ENCODE assay signal across 14 cellular contexts in the genomic region with DNA sequence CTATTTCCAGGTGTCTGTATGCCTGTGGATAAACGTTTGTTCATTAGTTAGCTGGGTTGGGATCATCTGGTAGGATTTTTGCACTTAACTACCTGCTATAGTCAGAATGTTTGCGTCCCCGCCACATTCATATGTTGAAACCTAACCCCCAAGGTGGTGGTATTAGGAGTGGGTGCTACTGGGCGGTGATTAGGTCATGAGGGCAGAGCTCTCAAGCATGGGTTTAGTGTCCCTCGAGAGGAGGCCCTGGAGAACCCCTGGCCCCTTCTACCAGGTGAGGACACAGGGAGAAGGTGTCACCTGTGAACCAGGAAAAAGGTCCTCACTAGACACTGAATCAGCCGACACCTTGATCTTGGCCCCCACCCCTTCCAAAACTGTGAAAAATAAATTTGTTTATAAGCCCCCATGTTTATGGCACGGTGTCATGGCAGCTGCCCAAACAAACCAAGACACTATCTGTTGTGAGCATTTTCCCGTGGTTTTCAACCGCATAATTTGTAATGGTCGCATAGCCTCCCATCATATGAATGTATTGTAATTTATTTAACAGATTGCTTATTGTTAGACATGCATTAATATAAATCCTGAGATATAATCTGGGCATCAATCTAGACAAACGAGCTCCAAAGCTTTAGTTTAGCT.
"Had no signal": no experiment of that assay in that cellular context is flagged by ENCODE, and none has a peak within 500 bp of the region (broad histone marks: within the 10 kb centered on the region; RNA-seq: fewer than 3 reads in every experiment).

No MANE protein-coding gene starts in this region.

- H3K4me3 Mint-ChIP-seq: activated CD8-positive, alpha-beta T cell treated with anti-CD3 and anti-CD28 coated beads for 36 hours; activated T-helper 17 cell treated with anti-CD3 and anti-CD28 coated beads, Interleukin-2, amount 50 U/mL, for 72 hours; neural progenitor cell had no signal

- H2AFZ ChIP-seq: neural progenitor cell had no signal

- H3K27ac Mint-ChIP-seq: activated CD8-positive, alpha-beta T cell treated with anti-CD3 and anti-CD28 coated beads for 36 hours; activated T-helper 17 cell treated with anti-CD3 and anti-CD28 coated beads, Interleukin-2, amount 50 U/mL, for 72 hours; neural progenitor cell had no signal

- H3K36me3 ChIP-seq: ascending aorta, breast epithelium, neural progenitor cell, ovary, tibial artery, uterus had no signal

- H3K4me3 ChIP-seq: ascending aorta, breast epithelium, neural progenitor cell, ovary, tibial artery, uterus had no signal

- ATAC-seq: activated CD8-positive, alpha-beta T cell treated with anti-CD3 and anti-CD28 coated beads for 36 hours; activated T-helper 17 cell treated with anti-CD3 and anti-CD28 coated beads, Interleukin-2, amount 50 U/mL, for 72 hours had no signal

- H3K27me3 ChIP-seq: ascending aorta, breast epithelium, neural progenitor cell, ovary, tibial artery, uterus had no signal

- H3K27ac ChIP-seq: ascending aorta, breast epithelium, neural progenitor cell, ovary, tibial artery, uterus, VCaP had no signal

- H3K4me1 ChIP-seq: neural progenitor cell, uterus had no signal

- H3K36me3 Mint-ChIP-seq: neural progenitor cell had no signal

- H3K9me3 Mint-ChIP-seq: activated CD8-positive, alpha-beta T cell treated with anti-CD3 and anti-CD28 coated beads for 36 hours; activated T-helper 17 cell treated with anti-CD3 and anti-CD28 coated beads, Interleukin-2, amount 50 U/mL, for 72 hours; neural progenitor cell had no signal

- H3K9ac ChIP-seq: neural progenitor cell had no signal

- DNase-seq: activated CD8-positive, alpha-beta T cell treated with anti-CD3 and anti-CD28 coated beads for 36 hours; activated naive CD4-positive, alpha-beta T cell treated with Interleukin-2 at 50 U/mL for 16 hours; cerebellar nuclear complex; effector memory CD4-positive, alpha-beta T cell; foreskin fibroblast; kidney glomerular epithelial cell; ovary; tibial artery; uterus had no signal

- H3K9me3 ChIP-seq: ascending aorta, breast epithelium, ovary, tibial artery, uterus had no signal

- H3K27me3 Mint-ChIP-seq: activated CD8-positive, alpha-beta T cell treated with anti-CD3 and anti-CD28 coated beads for 36 hours; activated T-helper 17 cell treated with anti-CD3 and anti-CD28 coated beads, Interleukin-2, amount 50 U/mL, for 72 hours had no signal

- H3K4me2 ChIP-seq: neural progenitor cell had no signal
